ENCODE assay signal across 9 cellular contexts in the genomic region with DNA sequence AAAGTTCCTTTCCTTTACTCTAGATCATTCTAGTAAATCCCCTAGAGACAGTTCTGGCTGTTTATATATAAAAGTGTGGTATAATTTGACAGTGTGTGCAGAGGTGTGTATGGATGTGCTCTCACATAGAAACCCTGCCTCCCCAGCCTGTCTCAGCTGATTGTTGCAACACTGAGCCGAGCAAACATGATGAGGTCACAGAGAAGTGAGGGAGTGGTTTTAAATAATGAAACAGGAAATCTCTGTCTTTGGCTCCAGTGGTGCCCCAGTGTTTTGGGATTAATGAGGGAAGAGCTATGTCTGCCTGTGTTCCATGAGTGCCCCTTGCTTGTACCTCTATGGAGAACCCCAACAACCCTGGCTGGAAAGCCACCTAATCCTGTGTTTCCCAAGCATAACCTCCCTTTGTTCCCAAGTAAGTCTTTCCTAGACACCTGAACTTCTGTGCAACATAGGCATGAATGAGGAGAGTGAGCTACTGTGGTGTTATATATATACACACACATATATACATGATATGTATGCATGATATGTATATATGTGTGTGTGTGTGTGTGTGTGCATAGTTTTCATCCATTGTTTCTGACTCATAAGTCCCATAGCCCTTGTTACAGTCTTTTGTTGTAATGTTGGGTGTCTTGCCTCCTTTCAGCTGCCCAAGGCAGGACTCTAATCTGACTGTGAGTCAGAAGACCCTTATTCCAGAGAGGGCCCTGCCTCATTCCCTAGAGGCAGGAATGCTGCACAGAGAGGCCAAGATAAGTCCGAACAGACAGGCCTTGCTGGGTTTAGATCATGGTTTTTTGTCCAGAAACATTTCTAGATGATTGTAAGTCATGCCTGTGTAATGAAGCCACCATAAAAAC. TPM values are rescaled to one million over a fixed set of nuclear protein-coding genes. Genes with fewer than 3 reads are reported as not detected.
DNase-seq lines count a peak whose midpoint lies in the region; ATAC-seq, FAIRE-seq and TF ChIP-seq lines count a peak whose summit lies in the region.
"Had no signal": no experiment of that assay in that cellular context is flagged by ENCODE, and none has a peak within 500 bp of the region (broad histone marks: within the 10 kb centered on the region; RNA-seq: fewer than 3 reads in every experiment).

No MANE protein-coding gene starts in this region.

- POLR2A ChIA-PET in A673 (lab: Charles Lee; ENCODE audit: low non-redundant PET), result interaction anchor here (0.6 kb wide), 1 partner anchor 89 kb away, joined by 3 read pairs; no protein-coding TSS in a partner anchor
- POLR2A ChIA-PET in GM12878 (lab: Charles Lee), result interaction anchor here (0.6 to 1.5 kb wide), 5 partner anchors 8 to 487 kb away, joined by 3 to 8 read pairs (median 3); no protein-coding TSS in a partner anchor

- no peaks in the 10 kb centered on the region for H3K27me3 ChIP-seq in A673 (replicated peaks; ENCODE audit: insufficient read depth, low read depth, low read length, poor library complexity)
- no peaks in the 10 kb centered on the region for H3K27me3 ChIP-seq in GM12878 (replicated peaks in 1 of 2; ENCODE audit: control insufficient read depth in 2 of 2, insufficient read depth in 2 of 2, low read length in 1 of 2)
- H3K27me3 ChIP-seq in thoracic aorta (replicated peaks; ENCODE audit: insufficient read depth), result no peaks in the 10 kb centered on the region
- no peaks in the 10 kb centered on the region for H3K27me3 ChIP-seq in dorsolateral prefrontal cortex

- FAIRE-seq in GM18507 (lab: Jason Lieb, UNC) (peak; percentile 47), GM12878 (lab: Jason Lieb, UNC) (no peak)
- FAIRE-seq: frontal cortex had no signal

- no peak overlapping the region for H3K9ac ChIP-seq in GM12878 (ENCODE audit: control insufficient read depth, insufficient read depth, low read length)

- H3K4me3 ChIP-seq in A673 (ENCODE audit: low read depth, low read length, poor library complexity, severe bottlenecking) (no peak overlapping the region), GM12878 (no peak overlapping the region), thoracic aorta (no peak overlapping the region), dorsolateral prefrontal cortex (no peak overlapping the region)

- H3K4me1 ChIP-seq in A673 (ENCODE audit: insufficient read depth, low read length, poor library complexity, severe bottlenecking), result peaks cover 31% of the 10 kb centered on the region
- peaks cover 57% of the 10 kb centered on the region for H3K4me1 ChIP-seq in GM12878 (ENCODE audit: control insufficient read depth, insufficient read depth, low read length)
- H3K4me1 ChIP-seq in thoracic aorta (ENCODE audit: control insufficient read depth in 1 of 2, low read depth in 2 of 2), result peaks cover 4 to 15% of the 10 kb centered on the region in 2 donors

- CTCF ChIA-PET in A673 (lab: Charles Lee) (interaction anchor here (0.7 kb wide), 1 partner anchor 101 kb away, joined by 4 read pairs; no protein-coding TSS in a partner anchor), GM12878 (lab: Yijun Ruan, JAX) (interaction anchor here (0.6 to 2.2 kb wide), 3 partner anchors 10 to 279 kb away, joined by 4 to 9 read pairs (median 7); no protein-coding TSS in a partner anchor)

- H3K36me3 ChIP-seq in A673 (ENCODE audit: insufficient read depth, low read length, poor library complexity, severe bottlenecking) (no peaks in the 10 kb centered on the region), GM12878 (ENCODE audit: control insufficient read depth in 2 of 2, insufficient read depth in 2 of 2, low read length in 1 of 2) (peaks cover 5 to 32% of the 10 kb centered on the region in 2 experiments), thoracic aorta (no peaks in the 10 kb centered on the region)

- no peak for TF ChIP-seq RAD21 in GM12878 (IDR thresholded peaks at IDR 0.05; ENCODE audit: insufficient read depth, low read depth, low read length)

- 48% methylated on average over 2 of the region's 2 CpGs for WGBS in GM12878 (ENCODE audit: insufficient coverage, insufficient replicate concordance, low lambda C conversion rate, missing lambda C conversion rate)

- H3K27ac ChIP-seq in A673 (ENCODE audit: low read depth, low read length, poor library complexity, severe bottlenecking), result peak overlapping the region; percentile 72
- H3K27ac ChIP-seq in GM12878 (ENCODE audit: control insufficient read depth, insufficient read depth), result peak overlapping the region; percentile 42
- peak overlapping the region in 1 of 2 donors; percentile 25 for H3K27ac ChIP-seq in thoracic aorta
- no peak overlapping the region for H3K27ac ChIP-seq in dorsolateral prefrontal cortex

- no TSS peak for BruUV-seq in A673 (replicated peaks; lab: Mats Ljungman, UMichigan)
- TSS peak; percentile 9 for BruUV-seq in GM12878 (replicated peaks; lab: Mats Ljungman, UMichigan)

- peaks cover 7% of the 10 kb centered on the region; the same call in 1 of the 2 replicates for H4K20me1 ChIP-seq in GM12878 (ENCODE audit: control insufficient read depth, insufficient read depth)

- intact Hi-C loops in A673 (cut with micrococcal nuclease; ENCODE audit: unreplicated experiment), result no loop called here
- intact Hi-C loops in GM12878 (cut with micrococcal nuclease; ENCODE audit: unreplicated experiment), result no loop called here
- intact Hi-C loops in dorsolateral prefrontal cortex (cut with DNase I), result no loop called here

- ATAC-seq in GM12878, result peak; percentile 66
- peak; percentile 60 for ATAC-seq in thoracic aorta (ENCODE audit: insufficient number of reproducible peaks, low FRiP score, low read depth)

- TF ChIP-seq POLR2A in GM12878 (IDR thresholded peaks at IDR 0.05; ENCODE audit: low read depth, low read length), result no peak

- SMC1A ChIA-PET in GM12878 (lab: Charles Lee; ENCODE audit: uncharacterized antibody, unreplicated experiment), result interaction anchor here (1.1 to 3.0 kb wide), 7 partner anchors 10 to 101 kb away, joined by 3 to 20 read pairs (median 7); no protein-coding TSS in a partner anchor

- DNase-seq in A673 (ENCODE audit: low spot score) (peak; percentile 91), GM18507 (ENCODE audit: extremely low spot score, insufficient read length, low read depth) (no peak), NCI-H345 treated with DMSO at 0.1 percent for 48 hours (lab: John Stamatoyannopoulos, UW; ENCODE audit: unreplicated experiment) (peak; percentile 33), GM12878 (ENCODE audit: low read depth, low spot score) (no peak), kidney tubule cell (ENCODE audit: low spot score) (peak; percentile 76), thoracic aorta (ENCODE audit: low spot score) (peak; percentile 32), dorsolateral prefrontal cortex (no peak), NAMALWA (ENCODE audit: low spot score) (no peak)

- no peak overlapping the region for H2AFZ ChIP-seq in GM12878 (ENCODE audit: control insufficient read depth, low read depth, low read length)

- TF ChIP-seq EP300 in GM12878 (IDR thresholded peaks at IDR 0.05; ENCODE audit: borderline replicate concordance in 1 of 2, control insufficient read depth in 1 of 2, low read depth in 2 of 2, low read length in 2 of 2), result 0 out of 4 replicates have a peak, but pooled peaks of 1 of the 2 experiments have one; percentile 10

- in situ Hi-C loops in GM12878 (cut with MboI), result no loop called here

- TF ChIP-seq CTCF in A673 (conservative IDR thresholded peaks at IDR 0.05; ENCODE audit: low read depth, low read length) (no peak), GM12878 (IDR thresholded peaks at IDR 0.05 in 2 of 3, conservative IDR thresholded peaks at IDR 0.05 in 1 of 3; ENCODE audit: control insufficient read depth in 2 of 3, extremely low read depth in 1 of 3, insufficient read depth in 1 of 3, low read depth in 3 of 3, low read length in 3 of 3) (no peak), thoracic aorta (IDR thresholded peaks at IDR 0.05) (no peak), dorsolateral prefrontal cortex (IDR thresholded peaks at IDR 0.05 in 54 of 56, conservative IDR thresholded peaks at IDR 0.05 in 2 of 56; ENCODE audit: low read depth in 1 of 56, partially characterized antibody in 56 of 56) (no peak)

- H3K4me2 ChIP-seq in GM12878 (ENCODE audit: control insufficient read depth, insufficient read depth), result no peak overlapping the region

- RAD21 ChIA-PET in GM12878 (lab: Charles Lee; ENCODE audit: unreplicated experiment), result interaction anchor here (0.8 to 8.3 kb wide), 6 partner anchors 10 to 101 kb away, joined by 3 to 53 read pairs (median 6); no protein-coding TSS in a partner anchor

- H3K79me2 ChIP-seq in GM12878 (ENCODE audit: control insufficient read depth, insufficient read depth, low read length), result peaks cover 98% of the 10 kb centered on the region

- H3K9me3 ChIP-seq in A673 (ENCODE audit: low read depth, low read length, poor library complexity, severe bottlenecking) (peaks cover 18% of the 10 kb centered on the region), GM12878 (replicated peaks; ENCODE audit: control insufficient read depth, insufficient read depth, low read length) (peaks cover 15% of the 10 kb centered on the region), thoracic aorta (no peaks in the 10 kb centered on the region)

RNA-seq across cellular contexts. Expression of a gene that starts 18.0 kb away (rescaled TPM):
- 48.2 and 49.3 TPM in 2 replicates for total RNA-seq in A673 (2021)
- total RNA-seq in GM12878 (2013; cell fraction: nucleolus; rRNA removed), result 156 and 174 TPM in 2 replicates
- 33.3 and 40.3 TPM in 2 replicates for total RNA-seq in GM12878 (2014; rRNA removed)
- total RNA-seq in GM12878 (2014; rRNA removed; fragmentation: Illumina TruSeq; extraction: Trizol), result 34.3 and 36.5 TPM in 2 replicates
- total RNA-seq in GM12878 (2021), result 55.2 and 60.1 TPM in 2 replicates
- 27.5 TPM for polyA plus RNA-seq in GM12878 (2011; ENCODE audit: low read depth)
- 66.3 and 70.1 TPM in 2 replicates for polyA plus RNA-seq in GM12878 (2011; rRNA removed)
- 68.7 and 74.7 TPM in 2 replicates for polyA plus RNA-seq in GM12878 (2011; cell fraction: cytosol; rRNA removed)
- 140 and 141 TPM in 2 replicates for polyA plus RNA-seq in GM12878 (2011; cell fraction: nucleus; rRNA removed)
- 47.2 and 61.2 TPM in 2 replicates for polyA plus RNA-seq in GM12878 (2012)
- 18.1 and 33.6 TPM in 2 replicates for polyA plus RNA-seq in GM12878 (2014; fragmentation: Illumina TruSeq; extraction: Trizol)
- 1 to 10 TPM; 3.0 to 4.0 TPM for polyA plus RNA-seq in GM12878 (2014; fragmentation: Nextera tagmentation; extraction: Ambion mirVana)
- polyA plus RNA-seq in GM12878 (2014; rRNA removed), result 46.1 and 46.3 TPM in 2 replicates
- 10 to 100 TPM; 36.4 to 40.9 TPM for polyA plus RNA-seq in GM12878 (2016; fragmentation: Nextera tagmentation; extraction: Ambion mirVana)
- 147 and 149 TPM in 2 replicates for polyA minus RNA-seq in GM12878 (2011; rRNA and poly(A)+ RNA removed)
- polyA minus RNA-seq in GM12878 (2011; cell fraction: cytosol; rRNA and poly(A)+ RNA removed), result 32.7 and 34.7 TPM in 2 replicates
- 56.5 and 77.2 TPM in 2 replicates for polyA minus RNA-seq in GM12878 (2011; cell fraction: nucleus; rRNA and poly(A)+ RNA removed)
- total RNA-seq in thoracic aorta, result 10 to 100 TPM; 14.5 to 28.7 TPM
- total RNA-seq in dorsolateral prefrontal cortex, result 10 to 100 TPM; 30.1 to 66.2 (median 43.2) TPM

Comparison
In these comparisons a context has a peak if more than half of its experiments do, and no peak if none do; other contexts are left out.
1. DNase-seq: peak in A673 (single experiment), NCI-H345 treated with DMSO at 0.1 percent for 48 hours (single experiment), kidney tubule cell (single experiment) and thoracic aorta (single experiment); none in GM18507 (single experiment), GM12878 (single experiment), dorsolateral prefrontal cortex (0 of 10) and NAMALWA (single experiment).
2. H3K27ac ChIP-seq: peak in A673 (single experiment) and GM12878 (single experiment); none in dorsolateral prefrontal cortex (0 of 59).